In the genomic region with DNA sequence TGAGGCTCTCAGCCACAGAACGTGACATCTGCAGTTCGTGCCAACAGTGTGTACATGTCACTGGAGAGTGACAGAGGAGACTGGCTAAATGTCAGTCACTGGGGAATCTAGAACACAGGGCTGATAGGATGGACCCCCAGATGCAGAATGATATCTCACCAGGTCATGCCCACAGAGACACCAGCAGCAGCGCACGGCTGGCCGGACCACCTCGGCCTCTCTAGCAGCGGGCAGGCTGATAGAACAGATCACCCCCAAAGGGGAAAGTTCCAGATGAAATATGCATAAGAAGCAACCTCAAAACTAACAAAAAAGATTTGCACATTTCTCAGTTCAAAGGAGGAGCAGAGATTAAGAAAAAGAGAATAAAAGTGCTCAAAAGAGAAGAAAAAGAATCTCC, we compare ENCODE assay signal across 24 cellular contexts.
"Had no signal": no experiment of that assay in that cellular context is flagged by ENCODE, and none has a peak within 500 bp of the region (broad histone marks: within the 10 kb centered on the region; RNA-seq: fewer than 3 reads in every experiment).

No MANE protein-coding gene starts in this region.

- H3K36me3 Mint-ChIP-seq: mesothelial cell of epicardium had no signal

- H3K9me3 ChIP-seq: colonic mucosa, esophagus squamous epithelium, gastrocnemius medialis, heart right ventricle, left lung, lower lobe of right lung, mucosa of descending colon had no signal

- H3K27ac ChIP-seq: colonic mucosa, epithelial cell of prostate, esophagus squamous epithelium, gastrocnemius medialis, heart right ventricle, left lung, lower lobe of right lung had no signal

- H3K36me3 ChIP-seq: colonic mucosa, esophagus squamous epithelium, gastrocnemius medialis, heart right ventricle, left lung, lower lobe of right lung had no signal

- H3K4me3 Mint-ChIP-seq: dendritic cell treated with granulocyte-macrophage colony-stimulating factor and Interleukin-4, amounts not matched to agents 40 ng/mL and 50 ng/mL, for 4 days; effector memory CD8-positive, alpha-beta T cell; endodermal cell; mesothelial cell of epicardium had no signal

- H3K27me3 ChIP-seq: colonic mucosa, esophagus squamous epithelium, gastrocnemius medialis, heart right ventricle, left lung had no signal

- H3K9me3 Mint-ChIP-seq: dendritic cell treated with granulocyte-macrophage colony-stimulating factor and Interleukin-4, amounts not matched to agents 40 ng/mL and 50 ng/mL, for 4 days; endodermal cell; mesothelial cell of epicardium had no signal

- ATAC-seq: effector memory CD8-positive, alpha-beta T cell; esophagus mucosa; gastrocnemius medialis; left cardiac atrium; left lung; left ventricle myocardium superior; mucosa of descending colon had no signal

- H3K4me3 ChIP-seq: colonic mucosa, esophagus squamous epithelium, gastrocnemius medialis, heart right ventricle, left lung, lower lobe of right lung, mucosa of descending colon had no signal

- H3K27ac Mint-ChIP-seq: dendritic cell treated with granulocyte-macrophage colony-stimulating factor and Interleukin-4, amounts not matched to agents 40 ng/mL and 50 ng/mL, for 4 days; effector memory CD8-positive, alpha-beta T cell; endodermal cell; mesothelial cell of epicardium had no signal

- H3K4me1 ChIP-seq: gastrocnemius medialis had no signal

- H3K27me3 Mint-ChIP-seq: dendritic cell treated with granulocyte-macrophage colony-stimulating factor and Interleukin-4, amounts not matched to agents 40 ng/mL and 50 ng/mL, for 4 days had no signal

- DNase-seq: colonic mucosa; cortex of kidney; effector CD8-positive, alpha-beta T cell; effector memory CD8-positive, alpha-beta T cell; endodermal cell; erythroblast; esophagus squamous epithelium; foreskin fibroblast; foreskin melanocyte; gastrocnemius medialis; glutamatergic neuron; head of caudate nucleus; heart right ventricle; hippocampal formation; left cardiac atrium; left ventricle myocardium superior; lower lobe of right lung; mesenchymal stem cell had no signal
